Comparison of ENCODE assay signal across 8 cellular contexts in genomic region chr16:588889-589657, GRCh38. TPM values are rescaled to one million over a fixed set of nuclear protein-coding genes. Genes with fewer than 3 reads are reported as not detected.
DNase-seq lines count a peak whose midpoint lies in the region; ATAC-seq, FAIRE-seq and TF ChIP-seq lines count a peak whose summit lies in the region.

No MANE protein-coding gene starts in this region.

- in situ Hi-C loops in HepG2 (cut with HindIII; ENCODE audit: extremely low pct_ligation_motif_present, low pct_unique_long_range_greater_than_20kb) = no loop called here

- peak overlapping the region; percentile 94 to 96 (median 96) for H3K4me3 ChIP-seq in HepG2 (replicated peaks in 1 of 3; ENCODE audit: insufficient read depth in 1 of 3, low read depth in 2 of 3, low read length in 3 of 3)

- DNase-seq in C1 segment of cervical spinal cord (lab: John Stamatoyannopoulos, UW) = peak; percentile 92 to 100 (median 99)
- peak; percentile 88 for DNase-seq in NCI-H526 treated with DMSO at 0.1 percent for 48 hours (lab: John Stamatoyannopoulos, UW)
- DNase-seq in activated CD4-positive, alpha-beta T cell treated with anti-CD3 and anti-CD28 coated beads, Interleukin-2, amount 50 U/mL, for 1 hour = peak; percentile 97
- DNase-seq in dedifferentiated amniotic fluid mesenchymal stem cell (ENCODE audit: extremely low spot score) = peak; percentile 95
- peak; percentile 89 for DNase-seq in HepG2 (ENCODE audit: low spot score)
- peak; percentile 95 for DNase-seq in stimulated activated CD4-positive, alpha-beta T cell treated with anti-CD3 and anti-CD28 coated beads, Interleukin-2, amount 100 ng/mL, for 4 hours (ENCODE audit: low read depth)

- ATAC-seq in GM19351 (IDR thresholded peaks at IDR 0.05; ENCODE audit: unreplicated experiment) (peak; percentile 66), HG03469 (IDR thresholded peaks at IDR 0.05; ENCODE audit: unreplicated experiment) (peak; percentile 44), HepG2 (peak; percentile 73)

- H3K27ac ChIP-seq in HepG2 (ENCODE audit: extremely low read length, insufficient read depth, low read length) = peak overlapping the region; percentile 99

- H3K79me2 ChIP-seq in HepG2 (ENCODE audit: insufficient read depth, low read length) = peaks cover 38% of the 10 kb centered on the region

- intact Hi-C loops in HepG2 (cut with micrococcal nuclease; ENCODE audit: unreplicated experiment) = loop anchor here (10.0 kb wide), 1 partner anchor 56 kb away; the partner anchor contains the start of genes MCRIP2 and WDR90

- no peak overlapping the region for H2AFZ ChIP-seq in HepG2 (ENCODE audit: low read length)

- POLR2A ChIA-PET in HepG2 (lab: Yijun Ruan, JAX) = interaction anchor here (0.7 to 1.5 kb wide), 9 partner anchors 10 to 191 kb away, joined by 3 to 7 read pairs (median 3); partner anchors contain the start of genes DECR2, METTL26 and WFIKKN1

- CTCF ChIA-PET in HepG2 (lab: Yijun Ruan, JAX; ENCODE audit: low intra/inter-chr PET ratio, low total read pairs) = no interaction called here

- peaks cover 14% of the 10 kb centered on the region; the same call in 1 of the 2 replicates for H4K20me1 ChIP-seq in HepG2 (ENCODE audit: insufficient read depth, low read length)

- peak; percentile 4 for FAIRE-seq in HepG2 (lab: Jason Lieb, UNC)

- TF ChIP-seq EP300 in HepG2 (IDR thresholded peaks at IDR 0.05; ENCODE audit: low read depth in 2 of 2, low read length in 2 of 2) = no peak
- TF ChIP-seq EP300 in HepG2 (CRISPR knock-in tag; IDR thresholded peaks at IDR 0.05; ENCODE audit: borderline replicate concordance) = no peak

- 0% methylated on average over 11 of the region's 107 CpGs for WGBS in HepG2 (ENCODE audit: low lambda C conversion rate)

- H3K36me3 ChIP-seq in HepG2 (replicated peaks in 1 of 2; ENCODE audit: control insufficient read depth in 1 of 2, insufficient read depth in 2 of 2, low read length in 2 of 2) = no peaks in the 10 kb centered on the region

- TF ChIP-seq RAD21 in HepG2 (CRISPR knock-in tag; IDR thresholded peaks at IDR 0.05) = peak; percentile 23

- TF ChIP-seq POLR2A in HepG2 (IDR thresholded peaks at IDR 0.05; ENCODE audit: insufficient read depth in 1 of 2, low read depth in 2 of 2, low read length in 2 of 2) = peak; percentile 89 to 93

- peak overlapping the region; percentile 95 for H3K4me2 ChIP-seq in HepG2 (ENCODE audit: low read depth, low read length)

- H3K4me1 ChIP-seq in HepG2 (ENCODE audit: insufficient read depth, low read length) = peaks cover 68% of the 10 kb centered on the region

- no peaks in the 10 kb centered on the region for H3K27me3 ChIP-seq in HepG2 (ENCODE audit: control insufficient read depth in 1 of 2, insufficient read depth in 2 of 2, low read length in 2 of 2)

- no TSS peak for BruUV-seq in HepG2 (replicated peaks; lab: Mats Ljungman, UMichigan)

- no peaks in the 10 kb centered on the region for H3K9me3 ChIP-seq in HepG2 (ENCODE audit: low read length)

- 0 out of 2 replicates have a peak, but pooled peaks have one; percentile 10 for TF ChIP-seq CTCF in HepG2 (CRISPR knock-in tag; IDR thresholded peaks at IDR 0.05)

- peak overlapping the region; percentile 97 for H3K9ac ChIP-seq in HepG2 (ENCODE audit: insufficient read depth, low read depth, low read length)

RNA-seq across cellular contexts. Expression of gene RAB40C, which starts 0.8 kb away (rescaled TPM):
- total RNA-seq in HepG2 (2016; rRNA removed; fragmentation: Illumina TruSeq; extraction: Trizol) = 8.2 and 11.5 TPM in 2 replicates
- total RNA-seq in HepG2 (2016; cell fraction: cytosol; rRNA removed; fragmentation: Illumina TruSeq; extraction: Trizol; ENCODE audit: low read depth) = 3.9 TPM in 2 replicates
- 7.7 and 10.5 TPM in 2 replicates for total RNA-seq in HepG2 (2016; cell fraction: insoluble cytoplasmic fraction; rRNA removed; fragmentation: Illumina TruSeq; extraction: Trizol)
- 9.2 and 9.7 TPM in 2 replicates for total RNA-seq in HepG2 (2016; cell fraction: membrane; rRNA removed; fragmentation: Illumina TruSeq; extraction: Trizol)
- 6.0 and 7.3 TPM in 2 replicates for total RNA-seq in HepG2 (2016; cell fraction: nucleus; rRNA removed; fragmentation: Illumina TruSeq; extraction: Trizol)
- polyA plus RNA-seq in HepG2 (2011; rRNA removed) = 7.7 and 10.6 TPM in 2 replicates
- polyA plus RNA-seq in HepG2 (2011; cell fraction: cytosol; rRNA removed) = 6.0 and 10.4 TPM in 2 replicates
- polyA plus RNA-seq in HepG2 (2011; cell fraction: nucleus; rRNA removed) = 25.9 TPM in 2 replicates
- polyA plus RNA-seq in HepG2 (2012) = 7.0 and 9.0 TPM in 2 replicates
- polyA plus RNA-seq in HepG2 (2016; cell fraction: cytosol; fragmentation: Illumina TruSeq; extraction: Trizol; ENCODE audit: low read depth) = 2.5 and 2.9 TPM in 2 replicates
- polyA plus RNA-seq in HepG2 (2016; cell fraction: insoluble cytoplasmic fraction; fragmentation: Illumina TruSeq; extraction: Trizol; ENCODE audit: low read depth) = 8.9 and 11.2 TPM in 2 replicates
- 6.5 and 6.8 TPM in 2 replicates for polyA plus RNA-seq in HepG2 (2016; cell fraction: membrane; fragmentation: Illumina TruSeq; extraction: Trizol; ENCODE audit: low read depth)
- polyA plus RNA-seq in HepG2 (2016; cell fraction: nucleus; fragmentation: Illumina TruSeq; extraction: Trizol; ENCODE audit: insufficient read depth, low read depth) = 20.2 and 22.4 TPM in 2 replicates
- 15.3 and 16.9 TPM in 2 replicates for polyA minus RNA-seq in HepG2 (2011; rRNA and poly(A)+ RNA removed; ENCODE audit: low replicate concordance)
- 5.5 and 7.3 TPM in 2 replicates for polyA minus RNA-seq in HepG2 (2011; cell fraction: cytosol; rRNA and poly(A)+ RNA removed)
- 3.4 and 4.0 TPM in 2 replicates for polyA minus RNA-seq in HepG2 (2011; cell fraction: nucleus; rRNA and poly(A)+ RNA removed)

RNA-seq across cellular contexts. Expression of gene PIGQ, which starts 19.3 kb away (rescaled TPM):
- 8.4 and 19.7 TPM in 2 replicates for total RNA-seq in HepG2 (2016; rRNA removed; fragmentation: Illumina TruSeq; extraction: Trizol)
- total RNA-seq in HepG2 (2016; cell fraction: cytosol; rRNA removed; fragmentation: Illumina TruSeq; extraction: Trizol; ENCODE audit: low read depth) = 7.5 and 10.0 TPM in 2 replicates
- total RNA-seq in HepG2 (2016; cell fraction: insoluble cytoplasmic fraction; rRNA removed; fragmentation: Illumina TruSeq; extraction: Trizol) = 7.4 and 18.9 TPM in 2 replicates
- 13.0 and 18.2 TPM in 2 replicates for total RNA-seq in HepG2 (2016; cell fraction: membrane; rRNA removed; fragmentation: Illumina TruSeq; extraction: Trizol)
- total RNA-seq in HepG2 (2016; cell fraction: nucleus; rRNA removed; fragmentation: Illumina TruSeq; extraction: Trizol) = 16.8 and 19.0 TPM in 2 replicates
- 7.7 and 13.6 TPM in 2 replicates for polyA plus RNA-seq in HepG2 (2011; rRNA removed)
- 7.2 and 11.6 TPM in 2 replicates for polyA plus RNA-seq in HepG2 (2011; cell fraction: cytosol; rRNA removed)
- polyA plus RNA-seq in HepG2 (2011; cell fraction: nucleus; rRNA removed) = 70.8 and 80.2 TPM in 2 replicates
- 6.7 and 8.5 TPM in 2 replicates for polyA plus RNA-seq in HepG2 (2012)
- 6.3 and 7.2 TPM in 2 replicates for polyA plus RNA-seq in HepG2 (2016; cell fraction: cytosol; fragmentation: Illumina TruSeq; extraction: Trizol; ENCODE audit: low read depth)
- polyA plus RNA-seq in HepG2 (2016; cell fraction: insoluble cytoplasmic fraction; fragmentation: Illumina TruSeq; extraction: Trizol; ENCODE audit: low read depth) = 6.9 and 8.3 TPM in 2 replicates
- 10.4 and 10.8 TPM in 2 replicates for polyA plus RNA-seq in HepG2 (2016; cell fraction: membrane; fragmentation: Illumina TruSeq; extraction: Trizol; ENCODE audit: low read depth)
- 31.7 and 36.7 TPM in 2 replicates for polyA plus RNA-seq in HepG2 (2016; cell fraction: nucleus; fragmentation: Illumina TruSeq; extraction: Trizol; ENCODE audit: insufficient read depth, low read depth)
- 38.0 and 89.1 TPM in 2 replicates for polyA minus RNA-seq in HepG2 (2011; rRNA and poly(A)+ RNA removed; ENCODE audit: low replicate concordance)
- polyA minus RNA-seq in HepG2 (2011; cell fraction: cytosol; rRNA and poly(A)+ RNA removed) = 8.1 and 11.1 TPM in 2 replicates
- 13.6 and 14.0 TPM in 2 replicates for polyA minus RNA-seq in HepG2 (2011; cell fraction: nucleus; rRNA and poly(A)+ RNA removed)

RNA-seq across cellular contexts. Expression of gene NHLRC4, which starts 22.3 kb away (rescaled TPM):
- 0.40 and 0.48 TPM in 2 replicates for total RNA-seq in HepG2 (2016; rRNA removed; fragmentation: Illumina TruSeq; extraction: Trizol)
- not detected in 2 replicates for total RNA-seq in HepG2 (2016; cell fraction: cytosol; rRNA removed; fragmentation: Illumina TruSeq; extraction: Trizol; ENCODE audit: low read depth)
- 0.33 and 0.45 TPM in 2 replicates for total RNA-seq in HepG2 (2016; cell fraction: insoluble cytoplasmic fraction; rRNA removed; fragmentation: Illumina TruSeq; extraction: Trizol)
- 0.10 and 0.22 TPM in 2 replicates for total RNA-seq in HepG2 (2016; cell fraction: membrane; rRNA removed; fragmentation: Illumina TruSeq; extraction: Trizol)
- 0.22 TPM in 1 of 2 replicates, not detected in the other for total RNA-seq in HepG2 (2016; cell fraction: nucleus; rRNA removed; fragmentation: Illumina TruSeq; extraction: Trizol)
- 0.59 and 1.1 TPM in 2 replicates for polyA plus RNA-seq in HepG2 (2011; rRNA removed)
- 0.71 and 1.2 TPM in 2 replicates for polyA plus RNA-seq in HepG2 (2011; cell fraction: cytosol; rRNA removed)
- polyA plus RNA-seq in HepG2 (2011; cell fraction: nucleus; rRNA removed) = 1.3 and 1.7 TPM in 2 replicates
- 1.4 and 1.5 TPM in 2 replicates for polyA plus RNA-seq in HepG2 (2012)
- polyA plus RNA-seq in HepG2 (2016; cell fraction: cytosol; fragmentation: Illumina TruSeq; extraction: Trizol; ENCODE audit: low read depth) = 0.09 TPM in 1 of 2 replicates, not detected in the other
- polyA plus RNA-seq in HepG2 (2016; cell fraction: insoluble cytoplasmic fraction; fragmentation: Illumina TruSeq; extraction: Trizol; ENCODE audit: low read depth) = 0.26 TPM in 2 replicates
- not detected in 2 replicates for polyA plus RNA-seq in HepG2 (2016; cell fraction: membrane; fragmentation: Illumina TruSeq; extraction: Trizol; ENCODE audit: low read depth)
- not detected in 2 replicates for polyA plus RNA-seq in HepG2 (2016; cell fraction: nucleus; fragmentation: Illumina TruSeq; extraction: Trizol; ENCODE audit: insufficient read depth, low read depth)
- 1.4 TPM in 1 of 2 replicates, not detected in the other for polyA minus RNA-seq in HepG2 (2011; rRNA and poly(A)+ RNA removed; ENCODE audit: low replicate concordance)
- 0.40 and 0.88 TPM in 2 replicates for polyA minus RNA-seq in HepG2 (2011; cell fraction: cytosol; rRNA and poly(A)+ RNA removed)
- 0.13 and 0.25 TPM in 2 replicates for polyA minus RNA-seq in HepG2 (2011; cell fraction: nucleus; rRNA and poly(A)+ RNA removed)

RNA-seq across cellular contexts. Expression of gene PRR35, which starts 28.9 kb away (rescaled TPM):
- total RNA-seq in HepG2 (2016; rRNA removed; fragmentation: Illumina TruSeq; extraction: Trizol) = 0.07 TPM in 1 of 2 replicates, not detected in the other
- not detected in 2 replicates for total RNA-seq in HepG2 (2016; cell fraction: cytosol; rRNA removed; fragmentation: Illumina TruSeq; extraction: Trizol; ENCODE audit: low read depth)
- total RNA-seq in HepG2 (2016; cell fraction: insoluble cytoplasmic fraction; rRNA removed; fragmentation: Illumina TruSeq; extraction: Trizol) = not detected in 2 replicates
- total RNA-seq in HepG2 (2016; cell fraction: membrane; rRNA removed; fragmentation: Illumina TruSeq; extraction: Trizol) = not detected in 2 replicates
- total RNA-seq in HepG2 (2016; cell fraction: nucleus; rRNA removed; fragmentation: Illumina TruSeq; extraction: Trizol) = not detected in 2 replicates
- 0.16 and 0.38 TPM in 2 replicates for polyA plus RNA-seq in HepG2 (2011; rRNA removed)
- 0.23 and 0.28 TPM in 2 replicates for polyA plus RNA-seq in HepG2 (2011; cell fraction: cytosol; rRNA removed)
- 0.81 and 1.2 TPM in 2 replicates for polyA plus RNA-seq in HepG2 (2011; cell fraction: nucleus; rRNA removed)
- polyA plus RNA-seq in HepG2 (2012) = 0.63 and 0.74 TPM in 2 replicates
- not detected in 2 replicates for polyA plus RNA-seq in HepG2 (2016; cell fraction: cytosol; fragmentation: Illumina TruSeq; extraction: Trizol; ENCODE audit: low read depth)
- polyA plus RNA-seq in HepG2 (2016; cell fraction: insoluble cytoplasmic fraction; fragmentation: Illumina TruSeq; extraction: Trizol; ENCODE audit: low read depth) = not detected in 2 replicates
- not detected in 2 replicates for polyA plus RNA-seq in HepG2 (2016; cell fraction: membrane; fragmentation: Illumina TruSeq; extraction: Trizol; ENCODE audit: low read depth)
- polyA plus RNA-seq in HepG2 (2016; cell fraction: nucleus; fragmentation: Illumina TruSeq; extraction: Trizol; ENCODE audit: insufficient read depth, low read depth) = not detected in 2 replicates
- 0.12 TPM in 1 of 2 replicates, not detected in the other for polyA minus RNA-seq in HepG2 (2011; rRNA and poly(A)+ RNA removed; ENCODE audit: low replicate concordance)
- 0.35 and 0.40 TPM in 2 replicates for polyA minus RNA-seq in HepG2 (2011; cell fraction: cytosol; rRNA and poly(A)+ RNA removed)
- not detected in 2 replicates for polyA minus RNA-seq in HepG2 (2011; cell fraction: nucleus; rRNA and poly(A)+ RNA removed)

RNA-seq across cellular contexts. Expression of gene WFIKKN1, which starts 41.7 kb away (rescaled TPM):
- 2.4 and 4.9 TPM in 2 replicates for total RNA-seq in HepG2 (2016; rRNA removed; fragmentation: Illumina TruSeq; extraction: Trizol)
- total RNA-seq in HepG2 (2016; cell fraction: cytosol; rRNA removed; fragmentation: Illumina TruSeq; extraction: Trizol; ENCODE audit: low read depth) = 0.61 and 0.88 TPM in 2 replicates
- 2.1 and 4.8 TPM in 2 replicates for total RNA-seq in HepG2 (2016; cell fraction: insoluble cytoplasmic fraction; rRNA removed; fragmentation: Illumina TruSeq; extraction: Trizol)
- 1.1 and 1.8 TPM in 2 replicates for total RNA-seq in HepG2 (2016; cell fraction: membrane; rRNA removed; fragmentation: Illumina TruSeq; extraction: Trizol)
- 3.0 and 3.4 TPM in 2 replicates for total RNA-seq in HepG2 (2016; cell fraction: nucleus; rRNA removed; fragmentation: Illumina TruSeq; extraction: Trizol)
- polyA plus RNA-seq in HepG2 (2011; rRNA removed) = 1.7 and 2.9 TPM in 2 replicates
- polyA plus RNA-seq in HepG2 (2011; cell fraction: cytosol; rRNA removed) = 2.6 and 4.2 TPM in 2 replicates
- polyA plus RNA-seq in HepG2 (2011; cell fraction: nucleus; rRNA removed) = 4.0 and 4.2 TPM in 2 replicates
- polyA plus RNA-seq in HepG2 (2012) = 1.7 and 2.2 TPM in 2 replicates
- 0.58 and 0.66 TPM in 2 replicates for polyA plus RNA-seq in HepG2 (2016; cell fraction: cytosol; fragmentation: Illumina TruSeq; extraction: Trizol; ENCODE audit: low read depth)
- 2.6 and 2.7 TPM in 2 replicates for polyA plus RNA-seq in HepG2 (2016; cell fraction: insoluble cytoplasmic fraction; fragmentation: Illumina TruSeq; extraction: Trizol; ENCODE audit: low read depth)
- polyA plus RNA-seq in HepG2 (2016; cell fraction: membrane; fragmentation: Illumina TruSeq; extraction: Trizol; ENCODE audit: low read depth) = 0.93 and 1.1 TPM in 2 replicates
- 5.9 and 6.7 TPM in 2 replicates for polyA plus RNA-seq in HepG2 (2016; cell fraction: nucleus; fragmentation: Illumina TruSeq; extraction: Trizol; ENCODE audit: insufficient read depth, low read depth)
- 3.9 and 5.4 TPM in 2 replicates for polyA minus RNA-seq in HepG2 (2011; rRNA and poly(A)+ RNA removed; ENCODE audit: low replicate concordance)
- 3.1 and 4.6 TPM in 2 replicates for polyA minus RNA-seq in HepG2 (2011; cell fraction: cytosol; rRNA and poly(A)+ RNA removed)
- polyA minus RNA-seq in HepG2 (2011; cell fraction: nucleus; rRNA and poly(A)+ RNA removed) = 1.0 and 1.7 TPM in 2 replicates

Comparison
In these comparisons a context has a peak if more than half of its experiments do, and no peak if none do; other contexts are left out.
1. Peak in every context shown above with its lines: DNase-seq, ATAC-seq, H3K4me3 ChIP-seq and H3K27ac ChIP-seq.